In the genomic region with DNA sequence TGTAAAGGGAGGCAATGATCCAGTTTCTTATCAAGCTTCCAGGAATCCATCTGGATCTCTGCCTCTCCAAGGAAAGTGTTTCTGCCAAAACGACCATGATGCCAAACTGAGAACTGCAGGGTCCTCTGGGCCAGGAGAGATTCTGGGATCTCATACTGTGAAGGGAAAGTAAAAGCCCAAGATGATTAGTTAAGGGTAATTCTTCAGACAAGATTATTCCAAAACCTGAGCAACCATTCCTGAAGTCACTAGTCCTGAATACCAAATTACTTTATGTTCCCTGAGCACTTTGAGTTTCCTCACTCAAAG, we compare ENCODE assay signal across 1 cellular context.
TF ChIP-seq lines count a peak whose summit lies in the region.

No MANE protein-coding gene starts in this region.

TF ChIP-seq in GM12878, 131 proteins besides CTCF, POLR2A, EP300 and RAD21:
- TF ChIP-seq ZZZ3 (IDR thresholded peaks at IDR 0.05; ENCODE audit: control insufficient read depth, insufficient read length, low read depth) (no peak), SIN3A (IDR thresholded peaks at IDR 0.05; ENCODE audit: low read depth, low read length) (no peak), RELA (IDR thresholded peaks at IDR 0.05; ENCODE audit: borderline replicate concordance, partially characterized antibody) (no peak), SPI1 (IDR thresholded peaks at IDR 0.05; ENCODE audit: borderline replicate concordance, insufficient read depth, low read depth, low read length) (no peak), FOXK2 (IDR thresholded peaks at IDR 0.05) (no peak), KLF5 (IDR thresholded peaks at IDR 0.05; ENCODE audit: partially characterized antibody) (no peak), NFYA (IDR thresholded peaks at IDR 0.05; ENCODE audit: borderline replicate concordance, low read depth, low read length) (no peak), CEBPZ (IDR thresholded peaks at IDR 0.05; ENCODE audit: low read depth, low read length) (no peak), PRDM15 (CRISPR knock-in tag; IDR thresholded peaks at IDR 0.05) (no peak), SREBF2 (IDR thresholded peaks at IDR 0.05; ENCODE audit: low read length) (no peak), BHLHE40 (IDR thresholded peaks at IDR 0.05; ENCODE audit: borderline replicate concordance in 1 of 2, low read depth in 2 of 2, low read length in 1 of 2) (no peak), TCF3 (IDR thresholded peaks at IDR 0.05; ENCODE audit: borderline replicate concordance, insufficient read depth, low read depth, low read length) (no peak), MXI1 (IDR thresholded peaks at IDR 0.05; ENCODE audit: low read depth, low read length) (no peak)
- TF ChIP-seq, protein P1, sequence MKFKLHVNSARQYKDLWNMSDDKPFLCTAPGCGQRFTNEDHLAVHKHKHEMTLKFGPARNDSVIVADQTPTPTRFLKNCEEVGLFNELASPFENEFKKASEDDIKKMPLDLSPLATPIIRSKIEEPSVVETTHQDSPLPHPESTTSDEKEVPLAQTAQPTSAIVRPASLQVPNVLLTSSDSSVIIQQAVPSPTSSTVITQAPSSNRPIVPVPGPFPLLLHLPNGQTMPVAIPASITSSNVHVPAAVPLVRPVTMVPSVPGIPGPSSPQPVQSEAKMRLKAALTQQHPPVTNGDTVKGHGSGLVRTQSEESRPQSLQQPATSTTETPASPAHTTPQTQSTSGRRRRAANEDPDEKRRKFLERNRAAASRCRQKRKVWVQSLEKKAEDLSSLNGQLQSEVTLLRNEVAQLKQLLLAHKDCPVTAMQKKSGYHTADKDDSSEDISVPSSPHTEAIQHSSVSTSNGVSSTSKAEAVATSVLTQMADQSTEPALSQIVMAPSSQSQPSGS (IDR thresholded peaks at IDR 0.05; ENCODE audit: low read length), result no peak
- TF ChIP-seq, protein P2, sequence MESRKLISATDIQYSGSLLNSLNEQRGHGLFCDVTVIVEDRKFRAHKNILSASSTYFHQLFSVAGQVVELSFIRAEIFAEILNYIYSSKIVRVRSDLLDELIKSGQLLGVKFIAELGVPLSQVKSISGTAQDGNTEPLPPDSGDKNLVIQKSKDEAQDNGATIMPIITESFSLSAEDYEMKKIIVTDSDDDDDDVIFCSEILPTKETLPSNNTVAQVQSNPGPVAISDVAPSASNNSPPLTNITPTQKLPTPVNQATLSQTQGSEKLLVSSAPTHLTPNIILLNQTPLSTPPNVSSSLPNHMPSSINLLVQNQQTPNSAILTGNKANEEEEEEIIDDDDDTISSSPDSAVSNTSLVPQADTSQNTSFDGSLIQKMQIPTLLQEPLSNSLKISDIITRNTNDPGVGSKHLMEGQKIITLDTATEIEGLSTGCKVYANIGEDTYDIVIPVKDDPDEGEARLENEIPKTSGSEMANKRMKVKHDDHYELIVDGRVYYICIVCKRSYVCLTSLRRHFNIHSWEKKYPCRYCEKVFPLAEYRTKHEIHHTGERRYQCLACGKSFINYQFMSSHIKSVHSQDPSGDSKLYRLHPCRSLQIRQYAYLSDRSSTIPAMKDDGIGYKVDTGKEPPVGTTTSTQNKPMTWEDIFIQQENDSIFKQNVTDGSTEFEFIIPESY (IDR thresholded peaks at IDR 0.05), result no peak
- TF ChIP-seq, protein P3, sequence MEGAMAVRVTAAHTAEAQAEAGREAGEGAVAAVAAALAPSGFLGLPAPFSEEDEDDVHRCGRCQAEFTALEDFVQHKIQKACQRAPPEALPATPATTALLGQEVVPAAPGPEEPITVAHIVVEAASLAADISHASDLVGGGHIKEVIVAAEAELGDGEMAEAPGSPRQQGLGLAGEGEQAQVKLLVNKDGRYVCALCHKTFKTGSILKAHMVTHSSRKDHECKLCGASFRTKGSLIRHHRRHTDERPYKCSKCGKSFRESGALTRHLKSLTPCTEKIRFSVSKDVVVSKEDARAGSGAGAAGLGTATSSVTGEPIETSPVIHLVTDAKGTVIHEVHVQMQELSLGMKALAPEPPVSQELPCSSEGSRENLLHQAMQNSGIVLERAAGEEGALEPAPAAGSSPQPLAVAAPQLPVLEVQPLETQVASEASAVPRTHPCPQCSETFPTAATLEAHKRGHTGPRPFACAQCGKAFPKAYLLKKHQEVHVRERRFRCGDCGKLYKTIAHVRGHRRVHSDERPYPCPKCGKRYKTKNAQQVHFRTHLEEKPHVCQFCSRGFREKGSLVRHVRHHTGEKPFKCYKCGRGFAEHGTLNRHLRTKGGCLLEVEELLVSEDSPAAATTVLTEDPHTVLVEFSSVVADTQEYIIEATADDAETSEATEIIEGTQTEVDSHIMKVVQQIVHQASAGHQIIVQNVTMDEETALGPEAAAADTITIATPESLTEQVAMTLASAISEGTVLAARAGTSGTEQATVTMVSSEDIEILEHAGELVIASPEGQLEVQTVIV (IDR thresholded peaks at IDR 0.05; ENCODE audit: borderline replicate concordance, partially characterized antibody), result no peak
- TF ChIP-seq, protein P4, sequence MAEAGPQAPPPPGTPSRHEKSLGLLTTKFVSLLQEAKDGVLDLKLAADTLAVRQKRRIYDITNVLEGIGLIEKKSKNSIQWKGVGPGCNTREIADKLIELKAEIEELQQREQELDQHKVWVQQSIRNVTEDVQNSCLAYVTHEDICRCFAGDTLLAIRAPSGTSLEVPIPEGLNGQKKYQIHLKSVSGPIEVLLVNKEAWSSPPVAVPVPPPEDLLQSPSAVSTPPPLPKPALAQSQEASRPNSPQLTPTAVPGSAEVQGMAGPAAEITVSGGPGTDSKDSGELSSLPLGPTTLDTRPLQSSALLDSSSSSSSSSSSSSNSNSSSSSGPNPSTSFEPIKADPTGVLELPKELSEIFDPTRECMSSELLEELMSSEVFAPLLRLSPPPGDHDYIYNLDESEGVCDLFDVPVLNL (IDR thresholded peaks at IDR 0.05; ENCODE audit: low read depth, low read length), result no peak
TF ChIP-seq in GM12878: peak in this region for 0.
